In genomic region chr1:182608850-182609610, GRCh38 we compare ENCODE assay signal across 12 cellular contexts. TPM values are rescaled to one million over a fixed set of nuclear protein-coding genes. Genes with fewer than 3 reads are reported as not detected.
DNase-seq lines count a peak whose midpoint lies in the region; ATAC-seq and TF ChIP-seq lines count a peak whose summit lies in the region.
"Had no signal": no experiment of that assay in that cellular context is flagged by ENCODE, and none has a peak within 500 bp of the region (broad histone marks: within the 10 kb centered on the region; RNA-seq: fewer than 3 reads in every experiment).

No MANE protein-coding gene starts in this region.

- no peak for TF ChIP-seq CTCF in fibroblast of villous mesenchyme (IDR thresholded peaks at IDR 0.05; ENCODE audit: insufficient read depth, low read depth, low read length)

- no peak for ATAC-seq in GM18858 (IDR thresholded peaks at IDR 0.05; ENCODE audit: unreplicated experiment)
- ATAC-seq in HG03095 (IDR thresholded peaks at IDR 0.05; ENCODE audit: unreplicated experiment): no peak
- no peak for ATAC-seq in HG02798 (IDR thresholded peaks at IDR 0.05; ENCODE audit: poor library complexity, unreplicated experiment)
- ATAC-seq: lower lobe of right lung had no signal

- no peak overlapping the region for H3K4me3 ChIP-seq in fibroblast of villous mesenchyme (ENCODE audit: low read depth, low read length)
- H3K4me3 ChIP-seq: lower lobe of right lung, suprapubic skin had no signal

- DNase-seq in AG08395 (ENCODE audit: low spot score): peak; percentile 56
- peak; percentile 50 for DNase-seq in DMS153 treated with DMSO at 0.1 percent for 48 hours (lab: John Stamatoyannopoulos, UW; ENCODE audit: unreplicated experiment)
- peak; percentile 18 for DNase-seq in RPMI7951 (ENCODE audit: low read depth)
- DNase-seq in fibroblast of villous mesenchyme (ENCODE audit: low read depth): peak; percentile 47
- DNase-seq in kidney glomerular epithelial cell (lab: John Stamatoyannopoulos, UW): no peak
- DNase-seq: CD4-positive, alpha-beta T cell; lower lobe of right lung; NCI-H1930 had no signal

RNA-seq across cellular contexts. Expression of gene RGS16, which starts 4.8 kb away (rescaled TPM):
- 4.1 and 4.6 TPM in 2 replicates for total RNA-seq in RPMI7951 (2014; rRNA removed; shearing (Covaris generic))
- total RNA-seq in fibroblast of villous mesenchyme: 0.32 and 1.3 TPM in 2 replicates

RNA-seq across cellular contexts. Expression of gene RNASEL, which starts 20.0 kb away (rescaled TPM):
- 5.9 and 6.4 TPM in 2 replicates for total RNA-seq in RPMI7951 (2014; rRNA removed; shearing (Covaris generic))
- 4.5 and 9.1 TPM in 2 replicates for total RNA-seq in fibroblast of villous mesenchyme
